2 cellular contexts compared by ENCODE assay signal in the genomic region with DNA sequence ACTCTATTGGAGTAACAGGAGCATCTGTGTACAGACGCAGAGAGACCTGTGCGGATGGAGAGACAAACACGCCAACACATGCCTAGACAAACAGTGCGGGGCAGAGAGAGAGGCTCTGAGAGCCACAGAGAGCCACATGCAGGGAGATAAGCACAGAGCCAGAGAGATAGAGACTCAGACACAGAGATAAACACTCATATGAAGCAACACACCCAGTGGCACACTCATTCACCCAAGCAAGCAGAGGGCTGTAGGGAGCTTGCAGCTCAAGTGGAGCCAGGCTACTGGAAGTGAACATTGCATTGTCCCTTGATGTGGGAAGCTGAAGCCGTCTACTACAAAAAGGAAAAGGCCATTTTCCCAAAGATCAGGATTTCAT.
TF ChIP-seq lines count a peak whose summit lies in the region.

No MANE protein-coding gene starts in this region.

TF ChIP-seq in H1, 55 proteins besides CTCF, POLR2A, EP300 and RAD21:
- no peak for TF ChIP-seq FOSL1 (IDR thresholded peaks at IDR 0.05; ENCODE audit: insufficient read depth, low read depth, low read length)
- TF ChIP-seq, protein P1, sequence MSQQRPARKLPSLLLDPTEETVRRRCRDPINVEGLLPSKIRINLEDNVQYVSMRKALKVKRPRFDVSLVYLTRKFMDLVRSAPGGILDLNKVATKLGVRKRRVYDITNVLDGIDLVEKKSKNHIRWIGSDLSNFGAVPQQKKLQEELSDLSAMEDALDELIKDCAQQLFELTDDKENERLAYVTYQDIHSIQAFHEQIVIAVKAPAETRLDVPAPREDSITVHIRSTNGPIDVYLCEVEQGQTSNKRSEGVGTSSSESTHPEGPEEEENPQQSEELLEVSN (IDR thresholded peaks at IDR 0.05), result peak; percentile 3; the same call in 1 of the 2 replicates

TF ChIP-seq in HepG2, 621 proteins besides CTCF, POLR2A, EP300 and RAD21:
- TF ChIP-seq ZBTB10 (CRISPR knock-in tag; IDR thresholded peaks at IDR 0.05; ENCODE audit: borderline replicate concordance) (no peak), NCOA1 (CRISPR knock-in tag; IDR thresholded peaks at IDR 0.05) (no peak), ZSCAN30 (CRISPR knock-in tag; IDR thresholded peaks at IDR 0.05) (no peak), EZH2 (conservative IDR thresholded peaks at IDR 0.05; ENCODE audit: low read depth, low read length) (no peak), NFE2L1 (CRISPR knock-in tag; IDR thresholded peaks at IDR 0.05; ENCODE audit: borderline replicate concordance) (no peak), SP2 (CRISPR knock-in tag; IDR thresholded peaks at IDR 0.05) (no peak), RFX3 (CRISPR knock-in tag; IDR thresholded peaks at IDR 0.05) (no peak), ZNF616 (CRISPR knock-in tag; IDR thresholded peaks at IDR 0.05; ENCODE audit: low read depth) (no peak), ZNF232 (CRISPR knock-in tag; IDR thresholded peaks at IDR 0.05; ENCODE audit: borderline replicate concordance) (no peak), TFDP2 (CRISPR knock-in tag; IDR thresholded peaks at IDR 0.05) (no peak), KDM3A (CRISPR knock-in tag; IDR thresholded peaks at IDR 0.05; ENCODE audit: low read depth) (no peak), ZSCAN12 (CRISPR knock-in tag; IDR thresholded peaks at IDR 0.05) (no peak), KLF13 (CRISPR knock-in tag; IDR thresholded peaks at IDR 0.05) (no peak), KLF11 (CRISPR knock-in tag; IDR thresholded peaks at IDR 0.05) (no peak), ZNF281 (CRISPR knock-in tag; IDR thresholded peaks at IDR 0.05; ENCODE audit: borderline replicate concordance) (no peak), PCBP2 (optimal IDR thresholded peaks at IDR 0.05; ENCODE audit: low read depth, low read length, poor library complexity, severe bottlenecking) (no peak)
